In the genomic region with DNA sequence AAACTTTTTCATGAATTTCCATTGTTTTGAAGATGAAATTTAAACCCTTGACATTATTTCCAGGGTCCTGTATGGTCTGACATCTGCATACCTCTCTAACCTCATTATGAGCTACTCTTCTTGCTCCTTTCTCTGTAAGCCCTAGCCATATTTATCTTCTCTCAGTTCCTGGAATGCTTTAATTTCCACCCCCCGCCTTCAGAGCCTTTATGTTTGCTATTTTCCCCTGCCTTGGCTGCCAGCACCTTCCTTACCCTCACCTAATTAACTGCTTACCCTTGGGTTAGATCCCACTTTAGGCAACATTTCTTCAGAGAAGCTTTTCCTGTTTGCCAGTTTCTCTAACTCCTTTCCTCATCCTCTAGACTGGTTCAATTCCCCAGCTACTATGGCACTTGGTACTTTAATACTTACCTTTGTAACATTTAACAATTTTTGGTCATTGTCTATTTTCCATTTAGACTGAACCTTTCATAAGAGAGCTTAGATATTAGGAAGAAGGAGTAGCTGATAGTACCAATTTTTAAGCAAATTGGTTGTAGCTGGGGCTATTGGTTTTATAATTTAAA, we compare ENCODE assay signal across 13 cellular contexts. TPM values are rescaled to one million over a fixed set of nuclear protein-coding genes. Genes with fewer than 3 reads are reported as not detected.
A peak's percentile ranks its signal among the peaks of the same experiment; 100 is the strongest.
DNase-seq lines count a peak whose midpoint lies in the region; ATAC-seq and TF ChIP-seq lines count a peak whose summit lies in the region.
"Had no signal": no experiment of that assay in that cellular context is flagged by ENCODE, and none has a peak within 500 bp of the region (broad histone marks: within the 10 kb centered on the region; RNA-seq: fewer than 3 reads in every experiment).

No MANE protein-coding gene starts in this region.

- CTCF ChIA-PET in CD8-positive, alpha-beta T cell (lab: Charles Lee), result interaction anchor here (0.9 kb wide), 1 partner anchor 57 kb away, joined by 3 read pairs; no protein-coding TSS in a partner anchor
- CTCF ChIA-PET in HEK293 (lab: Yijun Ruan, JAX), result interaction anchor here (0.7 to 1.0 kb wide), 3 partner anchors 22 to 436 kb away, joined by 3 read pairs; no protein-coding TSS in a partner anchor

- no peaks in the 10 kb centered on the region for H3K27me3 ChIP-seq in CD8-positive, alpha-beta T cell (ENCODE audit: insufficient read depth, low read length)
- H3K27me3 ChIP-seq: breast epithelium had no signal

- no peaks in the 10 kb centered on the region for H3K9me3 ChIP-seq in CD8-positive, alpha-beta T cell (ENCODE audit: low read length)
- no peaks in the 10 kb centered on the region for H3K9me3 ChIP-seq in HEK293 (ENCODE audit: control insufficient read depth, insufficient read depth, low read depth, low read length)
- H3K9me3 ChIP-seq: breast epithelium had no signal

- no peak overlapping the region for H3K27ac ChIP-seq in CD8-positive, alpha-beta T cell (ENCODE audit: low read depth, low read length)
- H3K27ac ChIP-seq in HEK293 (ENCODE audit: extremely low read depth, low read depth, low read length), result no peak overlapping the region
- H3K27ac ChIP-seq: breast epithelium had no signal

- peaks cover 53% of the 10 kb centered on the region for H3K36me3 Mint-ChIP-seq in CD8-positive, alpha-beta T cell
- H3K36me3 Mint-ChIP-seq in naive thymus-derived CD8-positive, alpha-beta T cell, result peaks cover 7 to 41% (median 29%) of the 10 kb centered on the region in 3 donors

- no peaks in the 10 kb centered on the region for H3K36me3 ChIP-seq in CD8-positive, alpha-beta T cell (ENCODE audit: insufficient read depth, low read length)
- peaks cover 8 to 18% of the 10 kb centered on the region in 2 experiments; a peak in 2 of 3 replicates for H3K36me3 ChIP-seq in HEK293 (ENCODE audit: control insufficient read depth in 2 of 2, insufficient read depth in 1 of 2, low read length in 2 of 2)
- H3K36me3 ChIP-seq: breast epithelium had no signal

- POLR2A ChIA-PET in CD8-positive, alpha-beta T cell (lab: Charles Lee), result interaction anchor here (0.7 to 1.3 kb wide), 4 partner anchors 18 to 184 kb away, joined by 3 to 4 read pairs (median 4); a partner anchor contains a TSS
- POLR2A ChIA-PET in HEK293 (lab: Yijun Ruan, JAX), result no interaction called here
- POLR2A ChIA-PET in naive thymus-derived CD8-positive, alpha-beta T cell (lab: Charles Lee), result interaction anchor here (0.5 to 1.7 kb wide), 5 partner anchors 10 to 56 kb away, joined by 3 to 6 read pairs (median 5); a partner anchor contains a TSS

- TF ChIP-seq CTCF in CD8-positive, alpha-beta T cell (IDR thresholded peaks at IDR 0.05), result no peak
- TF ChIP-seq CTCF in HEK293 (tag by site-specific recombination; IDR thresholded peaks at IDR 0.05) (no peak), astrocyte of the spinal cord (IDR thresholded peaks at IDR 0.05; ENCODE audit: low read depth, low read length) (no peak)

- H3K27me3 Mint-ChIP-seq in CD8-positive, alpha-beta T cell (ENCODE audit: low read depth), result no peaks in the 10 kb centered on the region
- H3K27me3 Mint-ChIP-seq in naive thymus-derived CD8-positive, alpha-beta T cell, result no peaks in the 10 kb centered on the region

- intact Hi-C loops in CD8-positive, alpha-beta T cell (cut with DNase I, micrococcal nuclease), result loop anchor here in 1 of 2 experiments (5.0 to 10.0 kb wide), 3 partner anchors 39 to 871 kb away; a partner anchor contains a TSS

- H3K27ac Mint-ChIP-seq in CD8-positive, alpha-beta T cell, result peak overlapping the region; percentile 86
- peak overlapping the region; percentile 45 to 99 (median 82) for H3K27ac Mint-ChIP-seq in naive thymus-derived CD8-positive, alpha-beta T cell

- H3K4me1 ChIP-seq in CD8-positive, alpha-beta T cell (ENCODE audit: insufficient read depth, low read length), result peaks cover 54% of the 10 kb centered on the region
- peaks cover 22% of the 10 kb centered on the region for H3K4me1 ChIP-seq in HEK293 (ENCODE audit: control insufficient read depth, insufficient read depth, low read length)

- H3K9me3 Mint-ChIP-seq in CD8-positive, alpha-beta T cell, result peaks cover 2% of the 10 kb centered on the region
- H3K9me3 Mint-ChIP-seq in naive thymus-derived CD8-positive, alpha-beta T cell, result no peaks in the 10 kb centered on the region

- no peak overlapping the region for H3K4me3 Mint-ChIP-seq in CD8-positive, alpha-beta T cell
- peak overlapping the region in 8 of 10 donors; percentile 8 to 72 (median 49) for H3K4me3 Mint-ChIP-seq in naive thymus-derived CD8-positive, alpha-beta T cell

- in situ Hi-C loops in astrocyte of the spinal cord (cut with HindIII; ENCODE audit: low sequenced_read_pairs), result no loop called here

- H3K4me1 Mint-ChIP-seq in CD8-positive, alpha-beta T cell (ENCODE audit: low read depth), result peaks cover 73% of the 10 kb centered on the region
- peaks cover 32 to 87% (median 73%) of the 10 kb centered on the region in 4 donors for H3K4me1 Mint-ChIP-seq in naive thymus-derived CD8-positive, alpha-beta T cell

- no peak for DNase-seq in CD8-positive, alpha-beta T cell
- peak; percentile 7 for DNase-seq in astrocyte of the spinal cord (ENCODE audit: low read depth, low spot score)
- DNase-seq in naive thymus-derived CD8-positive, alpha-beta T cell, result no peak
- DNase-seq in A172 (ENCODE audit: low spot score), result no peak
- DNase-seq in RPMI8226, result no peak
- DNase-seq: activated T-cell treated with anti-CD3 and anti-CD28 coated beads for 4 hours, left colon, NCI-H2081 treated with DMSO at 0.1 percent for 48 hours, Right ventricle myocardium superior had no signal

- ATAC-seq in CD8-positive, alpha-beta T cell, result no peak
- ATAC-seq in naive thymus-derived CD8-positive, alpha-beta T cell, result peak in 1 of 2 donors; percentile 29
- ATAC-seq in HG03460 (IDR thresholded peaks at IDR 0.05; ENCODE audit: unreplicated experiment), result no peak
- ATAC-seq: left colon, sciatic nerve had no signal

- H3K4me3 ChIP-seq in CD8-positive, alpha-beta T cell (ENCODE audit: low read depth, low read length), result no peak overlapping the region
- H3K4me3 ChIP-seq in HEK293 (ENCODE audit: low read depth, low read length), result no peak overlapping the region
- no peak overlapping the region for H3K4me3 ChIP-seq in astrocyte of the spinal cord (ENCODE audit: low read depth, low read length)
- H3K4me3 ChIP-seq: breast epithelium had no signal

TF ChIP-seq in HEK293, 187 proteins besides CTCF, POLR2A, EP300 and RAD21 (continues in another document):
- peak; percentile 77 for TF ChIP-seq ZNF10 (tag by site-specific recombination; IDR thresholded peaks at IDR 0.05)
- TF ChIP-seq, protein P1, sequence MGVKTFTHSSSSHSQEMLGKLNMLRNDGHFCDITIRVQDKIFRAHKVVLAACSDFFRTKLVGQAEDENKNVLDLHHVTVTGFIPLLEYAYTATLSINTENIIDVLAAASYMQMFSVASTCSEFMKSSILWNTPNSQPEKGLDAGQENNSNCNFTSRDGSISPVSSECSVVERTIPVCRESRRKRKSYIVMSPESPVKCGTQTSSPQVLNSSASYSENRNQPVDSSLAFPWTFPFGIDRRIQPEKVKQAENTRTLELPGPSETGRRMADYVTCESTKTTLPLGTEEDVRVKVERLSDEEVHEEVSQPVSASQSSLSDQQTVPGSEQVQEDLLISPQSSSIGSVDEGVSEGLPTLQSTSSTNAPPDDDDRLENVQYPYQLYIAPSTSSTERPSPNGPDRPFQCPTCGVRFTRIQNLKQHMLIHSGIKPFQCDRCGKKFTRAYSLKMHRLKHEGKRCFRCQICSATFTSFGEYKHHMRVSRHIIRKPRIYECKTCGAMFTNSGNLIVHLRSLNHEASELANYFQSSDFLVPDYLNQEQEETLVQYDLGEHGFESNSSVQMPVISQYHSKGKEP (tag by site-specific recombination; IDR thresholded peaks at IDR 0.05), result no peak
- no peak for TF ChIP-seq GFI1B (tag by site-specific recombination; IDR thresholded peaks at IDR 0.05)
- TF ChIP-seq ZNF473 (tag by site-specific recombination; IDR thresholded peaks at IDR 0.05), result no peak

RNA-seq across cellular contexts. Expression of a gene that starts 6.0 kb away (rescaled TPM):
- 10 to 100 TPM; 15.9 to 16.6 TPM for total RNA-seq in CD8-positive, alpha-beta T cell
- total RNA-seq in naive thymus-derived CD8-positive, alpha-beta T cell, result 10 to 100 TPM; 43.0 to 48.8 TPM
- polyA plus RNA-seq in naive thymus-derived CD8-positive, alpha-beta T cell, result 10 to 100 TPM; 22.9 to 30.5 (median 25.6) TPM
- 12.3 and 12.7 TPM in 2 replicates for total RNA-seq in A172 (2014; rRNA removed; shearing (Covaris generic))

RNA-seq across cellular contexts. Expression of a gene that starts 29.0 kb away (rescaled TPM):
- 100 to 1,000 TPM; 108 to 122 TPM for total RNA-seq in CD8-positive, alpha-beta T cell
- total RNA-seq in naive thymus-derived CD8-positive, alpha-beta T cell, result 100 to 1,000 TPM in 1 of 2 experiments, 10 to 100 TPM in 1; 100.0 to 103 TPM
- polyA plus RNA-seq in naive thymus-derived CD8-positive, alpha-beta T cell, result 10 to 100 TPM; 38.1 to 60.1 (median 52.0) TPM
- total RNA-seq in A172 (2014; rRNA removed; shearing (Covaris generic)), result 150 and 171 TPM in 2 replicates

RNA-seq across cellular contexts. Expression of a gene that starts 40.6 kb away (rescaled TPM):
- 10 to 100 TPM; 55.3 to 55.4 TPM for total RNA-seq in CD8-positive, alpha-beta T cell
- 10 to 100 TPM; 64.1 to 74.5 TPM for total RNA-seq in naive thymus-derived CD8-positive, alpha-beta T cell
- 10 to 100 TPM; 29.6 to 32.0 (median 30.2) TPM for polyA plus RNA-seq in naive thymus-derived CD8-positive, alpha-beta T cell
- total RNA-seq in A172 (2014; rRNA removed; shearing (Covaris generic)), result 38.9 and 49.2 TPM in 2 replicates

RNA-seq across cellular contexts. Expression of a gene that starts 55.4 kb away (rescaled TPM):
- total RNA-seq in CD8-positive, alpha-beta T cell, result 1 to 10 TPM; 5.6 to 7.5 TPM
- total RNA-seq in naive thymus-derived CD8-positive, alpha-beta T cell, result 10 to 100 TPM in 1 of 2 experiments, 1 to 10 TPM in 1; 8.3 to 12.6 TPM
- 10 to 100 TPM; 10.9 to 12.9 (median 11.2) TPM for polyA plus RNA-seq in naive thymus-derived CD8-positive, alpha-beta T cell
- 21.3 and 78.2 TPM in 2 replicates for total RNA-seq in A172 (2014; rRNA removed; shearing (Covaris generic))
